Comparison of ENCODE assay signal across 26 cellular contexts in genomic region chr1:115475901-115476300, GRCh38.
DNase-seq lines count a peak whose midpoint lies in the region; ATAC-seq, FAIRE-seq and TF ChIP-seq lines count a peak whose summit lies in the region.
"Had no signal": no experiment of that assay in that cellular context is flagged by ENCODE, and none has a peak within 500 bp of the region (broad histone marks: within the 10 kb centered on the region; RNA-seq: fewer than 3 reads in every experiment).

No MANE protein-coding gene starts in this region.

- no peak for TF ChIP-seq RAD21 in K562 (CRISPR knock-in tag; conservative IDR thresholded peaks at IDR 0.05 in 1 of 2, IDR thresholded peaks at IDR 0.05 in 1 of 2)

- no peak for TF ChIP-seq EP300 in K562 (IDR thresholded peaks at IDR 0.05; ENCODE audit: low read length)

- ATAC-seq in K562: no peak
- ATAC-seq: Panc1 had no signal

- H3K27me3 ChIP-seq in K562 (ENCODE audit: control insufficient read depth in 2 of 2, insufficient read depth in 2 of 2, low read length in 2 of 2) (peaks cover 0 to 5% of the 10 kb centered on the region in 2 experiments; a peak in 1 of 5 replicates), keratinocyte (ENCODE audit: control insufficient read depth, extremely low read depth, insufficient read depth, low read length) (peaks cover 6% of the 10 kb centered on the region), hepatocyte (no peaks in the 10 kb centered on the region)

- no peaks in the 10 kb centered on the region for H4K20me1 ChIP-seq in K562 (replicated peaks; ENCODE audit: control insufficient read depth, insufficient read depth, low read length)
- no peaks in the 10 kb centered on the region for H4K20me1 ChIP-seq in keratinocyte (ENCODE audit: control insufficient read depth, extremely low read depth, insufficient read depth, low read length)
- H4K20me1 ChIP-seq in hepatocyte (ENCODE audit: insufficient read depth, poor library complexity, severe bottlenecking): no peaks in the 10 kb centered on the region

- intact Hi-C loops in K562 (cut with micrococcal nuclease): no loop called here

- CTCF ChIA-PET in K562 (lab: Yijun Ruan, JAX; ENCODE audit: low intra/inter-chr PET ratio): no interaction called here

- TF ChIP-seq POLR2A in K562 (conservative IDR thresholded peaks at IDR 0.05): no peak

- no peaks in the 10 kb centered on the region for H3K9me2 ChIP-seq in hepatocyte (replicated peaks; ENCODE audit: insufficient read depth)

- no peaks in the 10 kb centered on the region for H3K9me3 ChIP-seq in K562 (replicated peaks; ENCODE audit: control insufficient read depth, insufficient read depth, low read depth, low read length)
- no peaks in the 10 kb centered on the region for H3K9me3 ChIP-seq in keratinocyte (ENCODE audit: control insufficient read depth, low read depth, low read length)
- no peaks in the 10 kb centered on the region for H3K9me3 ChIP-seq in hepatocyte (ENCODE audit: low read depth)

- TF ChIP-seq CTCF in K562 (IDR thresholded peaks at IDR 0.05 in 2 of 3, conservative IDR thresholded peaks at IDR 0.05 in 1 of 3; ENCODE audit: insufficient read depth in 2 of 3, low read depth in 1 of 3, low read length in 3 of 3) (no peak), keratinocyte (optimal IDR thresholded peaks at IDR 0.05 in 1 of 3, IDR thresholded peaks at IDR 0.05 in 1 of 3, conservative IDR thresholded peaks at IDR 0.05 in 1 of 3; ENCODE audit: extremely low read depth in 1 of 3, insufficient read depth in 2 of 3, low read length in 3 of 3) (no peak), hepatocyte (IDR thresholded peaks at IDR 0.05; ENCODE audit: poor library complexity) (no peak)

- POLR2A ChIA-PET in K562 (lab: Yijun Ruan, JAX): no interaction called here

- no peaks in the 10 kb centered on the region for H3K36me3 ChIP-seq in K562 (ENCODE audit: control insufficient read depth, insufficient read depth, low read length)
- H3K36me3 ChIP-seq in keratinocyte (ENCODE audit: control insufficient read depth in 2 of 2, extremely low read depth in 1 of 2, insufficient read depth in 2 of 2, low read length in 2 of 2): no peaks in the 10 kb centered on the region
- H3K36me3 ChIP-seq in hepatocyte (replicated peaks; ENCODE audit: insufficient read depth, low read depth): no peaks in the 10 kb centered on the region

- no peak overlapping the region for H3K9ac ChIP-seq in K562 (ENCODE audit: insufficient read depth in 1 of 2, low read depth in 2 of 2, low read length in 2 of 2)
- no peak overlapping the region for H3K9ac ChIP-seq in keratinocyte (ENCODE audit: control insufficient read depth, extremely low read depth, insufficient read depth, low read length)

- dilution Hi-C loops in keratinocyte (cut with MboI; ENCODE audit: extremely low pct_ligation_motif_present, low sequenced_read_pairs): no loop called here

- H3K4me2 ChIP-seq in K562 (ENCODE audit: insufficient read depth, low read length): no peak overlapping the region
- no peak overlapping the region for H3K4me2 ChIP-seq in keratinocyte (ENCODE audit: control insufficient read depth, extremely low read depth, insufficient read depth, low read depth, low read length)
- no peak overlapping the region for H3K4me2 ChIP-seq in hepatocyte

- H2AFZ ChIP-seq in K562 (ENCODE audit: low read depth, low read length) (no peak overlapping the region), keratinocyte (ENCODE audit: control insufficient read depth, low read length) (no peak overlapping the region), hepatocyte (no peak overlapping the region)

- WGBS in K562 (ENCODE audit: insufficient coverage, low coverage, missing lambda C conversion rate): 1% methylated on average over 5 of the region's 5 CpGs
- WGBS in hepatocyte (ENCODE audit: low lambda C conversion rate, missing lambda C conversion rate): 68% methylated on average over 5 of the region's 5 CpGs

- no TSS peak for BruUV-seq in K562 (replicated peaks; lab: Mats Ljungman, UMichigan)

- no peaks in the 10 kb centered on the region for H3K79me2 ChIP-seq in K562 (ENCODE audit: control insufficient read depth, insufficient read depth, low read length)
- H3K79me2 ChIP-seq in keratinocyte (ENCODE audit: control insufficient read depth, insufficient read depth, low read length): no peaks in the 10 kb centered on the region
- H3K79me2 ChIP-seq in hepatocyte: no peaks in the 10 kb centered on the region

- H3K4me1 ChIP-seq in K562 (replicated peaks in 1 of 2; ENCODE audit: control insufficient read depth in 2 of 2, insufficient read depth in 2 of 2, low read length in 2 of 2) (no peaks in the 10 kb centered on the region), keratinocyte (ENCODE audit: control insufficient read depth, extremely low read depth, insufficient read depth, low read length) (peaks cover 29% of the 10 kb centered on the region), hepatocyte (ENCODE audit: insufficient read depth) (no peaks in the 10 kb centered on the region)

- H3K9me1 ChIP-seq in K562 (ENCODE audit: control insufficient read depth, insufficient read depth, low read length): no peaks in the 10 kb centered on the region
- peaks cover 2% of the 10 kb centered on the region for H3K9me1 ChIP-seq in keratinocyte (ENCODE audit: control insufficient read depth, extremely low read depth, insufficient read depth, low read length)

- no peak overlapping the region for H3K27ac ChIP-seq in K562 (ENCODE audit: extremely low read depth, low read depth, low read length)
- no peak overlapping the region for H3K27ac ChIP-seq in keratinocyte (ENCODE audit: control insufficient read depth, insufficient read depth, low read length)
- no peak overlapping the region for H3K27ac ChIP-seq in hepatocyte
- H3K27ac ChIP-seq: 22Rv1, RWPE1 had no signal

- DNase-seq in DMS53 (lab: John Stamatoyannopoulos, UW): peak; percentile 22
- no peak for DNase-seq in DMS53 treated with DMSO at 0.1 percent for 48 hours (lab: John Stamatoyannopoulos, UW; ENCODE audit: unreplicated experiment)
- DNase-seq in K562 (ENCODE audit: extremely low read depth in 1 of 4, low spot score in 3 of 4): no peak
- DNase-seq in keratinocyte (ENCODE audit: low read depth, low spot score): no peak
- DNase-seq in retina: peak; percentile 52
- DNase-seq in 8988T: no peak
- no peak for DNase-seq in hepatocyte (ENCODE audit: low spot score)
- no peak for DNase-seq in NCI-H2081 (lab: John Stamatoyannopoulos, UW)
- DNase-seq: ACHN; C1 segment of cervical spinal cord; CD4-positive, alpha-beta memory T cell; COR-L47; DND-41; Kasumi-1; NCI-H1092 treated with DMSO at 0.1 percent for 48 hours; NCI-H1436; NCI-H187; NCI-H2227 treated with DMSO at 0.1 percent for 48 hours; NCI-H526 treated with DMSO at 0.1 percent for 48 hours; SHP77 had no signal

- H3K4me3 ChIP-seq in K562 (no peak overlapping the region), keratinocyte (ENCODE audit: control insufficient read depth in 2 of 3, extremely low read depth in 1 of 3, insufficient read depth in 2 of 3, low read depth in 1 of 3, low read length in 3 of 3) (no peak overlapping the region), hepatocyte (no peak overlapping the region)

- peak; percentile 46 for FAIRE-seq in K562 (lab: Jason Lieb, UNC)
- peak; percentile 36 for FAIRE-seq in keratinocyte (lab: Jason Lieb, UNC)
- FAIRE-seq: GM12892, GM19239, HepG2 had no signal

- in situ Hi-C loops in K562 (cut with MboI): no loop called here

TF ChIP-seq in K562, 482 proteins besides CTCF, POLR2A, EP300 and RAD21:
- TF ChIP-seq U2AF2 (optimal IDR thresholded peaks at IDR 0.05; ENCODE audit: low read depth, low read length): no peak
- no peak for TF ChIP-seq ZFP91 (CRISPR knock-in tag; IDR thresholded peaks at IDR 0.05)
- no peak for TF ChIP-seq MXI1 (IDR thresholded peaks at IDR 0.05; ENCODE audit: low read depth, low read length)
- no peak for TF ChIP-seq ZNF408 (CRISPR knock-in tag; IDR thresholded peaks at IDR 0.05; ENCODE audit: low read depth)
- no peak for TF ChIP-seq ASH1L (IDR thresholded peaks at IDR 0.05; ENCODE audit: borderline replicate concordance, low read depth, partially characterized antibody)

Comparison
In these comparisons a context has a peak if more than half of its experiments do, and no peak if none do; other contexts are left out.
1. DNase-seq: peak in DMS53 (single experiment) and retina (single experiment); none in DMS53 treated with DMSO at 0.1 percent for 48 hours (single experiment), K562 (0 of 4), keratinocyte (single experiment), 8988T (single experiment), hepatocyte (single experiment) and NCI-H2081 (0 of 2).